In the genomic region with DNA sequence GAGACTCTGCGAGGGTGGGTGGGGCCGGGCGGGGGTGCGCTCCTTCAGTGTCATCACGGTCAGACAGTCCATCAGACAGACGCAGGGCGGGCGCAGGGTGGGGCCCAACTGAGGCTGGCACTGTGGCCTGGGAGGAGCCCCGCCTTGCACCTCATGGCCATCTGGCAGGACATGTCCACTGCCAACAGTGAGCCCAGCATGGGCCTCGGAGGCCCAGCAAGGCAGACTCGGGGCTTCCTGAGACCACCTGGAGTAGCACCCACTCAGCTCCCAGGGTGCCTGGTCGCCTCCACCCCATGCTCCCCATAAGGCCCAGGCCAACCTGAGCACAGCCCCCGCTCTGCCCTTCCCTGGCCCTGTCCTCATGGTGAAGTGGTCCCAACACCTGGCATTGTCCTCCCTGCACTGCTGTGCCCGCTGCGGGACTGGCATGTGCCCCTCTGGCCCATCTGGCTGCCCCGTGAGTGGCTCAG, we compare ENCODE assay signal across 30 cellular contexts. TPM values are rescaled to one million over a fixed set of nuclear protein-coding genes. Genes with fewer than 3 reads are reported as not detected.
"Had no signal": no experiment of that assay in that cellular context is flagged by ENCODE, and none has a peak within 500 bp of the region (broad histone marks: within the 10 kb centered on the region; RNA-seq: fewer than 3 reads in every experiment).

No MANE protein-coding gene starts in this region.

- ATAC-seq: activated T-helper 17 cell treated with anti-CD3 and anti-CD28 coated beads, Interleukin-2, amount 50 U/mL, for 72 hours had no signal

- H3K27me3 ChIP-seq: breast epithelium had no signal

- H3K4me1 Mint-ChIP-seq: activated CD4-positive, alpha-beta T cell treated with anti-CD3 and anti-CD28 coated beads, Interleukin-2, amount 10 ng/mL, durations not matched to agents 7 days and 5 days; activated naive CD4-positive, alpha-beta T cell treated with anti-CD3 and anti-CD28 coated beads, Interleukin-2, amount 10 ng/mL, durations not matched to agents 7 days and 5 days; activated naive CD8-positive, alpha-beta T cell treated with anti-CD3 and anti-CD28 coated beads for 36 hours; activated T-helper 17 cell treated with anti-CD3 and anti-CD28 coated beads, Interleukin-2, amount 50 U/mL, for 72 hours had no signal

- H3K4me2 ChIP-seq: SK-N-SH had no signal

- H3K36me3 ChIP-seq: breast epithelium, SJCRH30 had no signal

- H3K27ac Mint-ChIP-seq: activated CD4-positive, alpha-beta memory T cell treated with anti-CD3 and anti-CD28 coated beads, Interleukin-2, amount 10 ng/mL, durations not matched to agents 7 days and 5 days; activated CD4-positive, alpha-beta T cell treated with anti-CD3 and anti-CD28 coated beads, Interleukin-2, amount 10 ng/mL, durations not matched to agents 7 days and 5 days; activated naive CD4-positive, alpha-beta T cell treated with anti-CD3 and anti-CD28 coated beads, Interleukin-2, amount 10 ng/mL, durations not matched to agents 7 days and 5 days; activated naive CD8-positive, alpha-beta T cell treated with anti-CD3 and anti-CD28 coated beads for 36 hours; activated T-helper 17 cell treated with anti-CD3 and anti-CD28 coated beads, Interleukin-2, amount 50 U/mL, for 72 hours had no signal

- H3K27ac ChIP-seq: breast epithelium, SJCRH30, VCaP had no signal

- H3K4me3 ChIP-seq: breast epithelium, SJCRH30 had no signal

- H3K9ac ChIP-seq: SK-N-SH had no signal

- H3K27me3 Mint-ChIP-seq: activated CD4-positive, alpha-beta memory T cell treated with anti-CD3 and anti-CD28 coated beads, Interleukin-2, amount 10 ng/mL, durations not matched to agents 7 days and 5 days; activated T-helper 17 cell treated with anti-CD3 and anti-CD28 coated beads, Interleukin-2, amount 50 U/mL, for 72 hours had no signal

- DNase-seq: activated CD4-positive, alpha-beta memory T cell treated with anti-CD3 and anti-CD28 coated beads, Interleukin-2, amount 10 ng/mL, durations not matched to agents 7 days and 5 days; activated CD4-positive, alpha-beta T cell treated with anti-CD3 and anti-CD28 coated beads, Interleukin-2, amount 10 ng/mL, durations not matched to agents 7 days and 5 days; activated CD4-positive, CD25-positive, alpha-beta regulatory T cell; activated gamma-delta T cell treated with Interleukin-2 at 50 U/mL for 16 hours; activated naive CD4-positive, alpha-beta T cell treated with anti-CD3 and anti-CD28 coated beads, Interleukin-2, amount 10 ng/mL, durations not matched to agents 7 days and 5 days; activated naive CD8-positive, alpha-beta T cell treated with anti-CD3 and anti-CD28 coated beads for 36 hours; activated T-cell treated with anti-CD3 and anti-CD28 coated beads for 4 hours; activated T-cell treated with anti-CD3 and anti-CD28 coated beads, Interleukin-2, amount 50 U/mL, for 48 hours; aorta; central memory CD4-positive, alpha-beta T cell; MM.1S; NCI-H1105; NCI-H1436; NCI-H1694 treated with DMSO at 0.1 percent for 48 hours; NCI-H2029 treated with DMSO at 0.1 percent for 48 hours; NCI-H345; NCI-H510A; NCI-H526 treated with DMSO at 0.1 percent for 48 hours; NCI-H82; Right ventricle myocardium superior; SJCRH30; SK-N-SH; T-helper 1 cell had no signal

- H3K4me1 ChIP-seq: breast epithelium had no signal

- H3K4me3 Mint-ChIP-seq: activated CD4-positive, alpha-beta memory T cell treated with anti-CD3 and anti-CD28 coated beads, Interleukin-2, amount 10 ng/mL, durations not matched to agents 7 days and 5 days; activated CD4-positive, alpha-beta T cell treated with anti-CD3 and anti-CD28 coated beads, Interleukin-2, amount 10 ng/mL, durations not matched to agents 7 days and 5 days; activated naive CD4-positive, alpha-beta T cell treated with anti-CD3 and anti-CD28 coated beads, Interleukin-2, amount 10 ng/mL, durations not matched to agents 7 days and 5 days; activated naive CD8-positive, alpha-beta T cell treated with anti-CD3 and anti-CD28 coated beads for 36 hours; activated T-helper 17 cell treated with anti-CD3 and anti-CD28 coated beads, Interleukin-2, amount 50 U/mL, for 72 hours had no signal

RNA-seq across cellular contexts. Expression of gene GPSM1, which starts 8.5 kb away (rescaled TPM):
- total RNA-seq: OCI-LY7 had no signal

RNA-seq across cellular contexts. Expression of gene CCDC187, which starts 14.9 kb away (rescaled TPM):
- total RNA-seq: activated CD4-positive, alpha-beta memory T cell treated with anti-CD3 and anti-CD28 coated beads, Interleukin-2, amount 10 ng/mL, durations not matched to agents 7 days and 5 days; activated CD4-positive, alpha-beta T cell treated with anti-CD3 and anti-CD28 coated beads, Interleukin-2, amount 10 ng/mL, durations not matched to agents 7 days and 5 days; activated CD8-positive, alpha-beta memory T cell treated with anti-CD3 and anti-CD28 coated beads for 36 hours; activated naive CD8-positive, alpha-beta T cell treated with anti-CD3 and anti-CD28 coated beads for 36 hours; aorta; breast epithelium; OCI-LY7; Right ventricle myocardium superior; RPMI7951; SJCRH30; T-helper 2 cell treated with Interferon-gamma antibody and Interleukin-4, amounts not matched to agents 100 ng/mL and 5 ng/mL, for 36 hours had no signal
- polyA plus RNA-seq: aorta, SK-N-SH had no signal

RNA-seq across cellular contexts. Expression of gene CARD9, which starts 54.7 kb away (rescaled TPM):
- total RNA-seq: RPMI7951 had no signal
